In genomic region chr15:85834651-85835050, GRCh38 we compare ENCODE assay signal across 22 cellular contexts.
"Had no signal": no experiment of that assay in that cellular context is flagged by ENCODE, and none has a peak within 500 bp of the region (broad histone marks: within the 10 kb centered on the region; RNA-seq: fewer than 3 reads in every experiment).

No MANE protein-coding gene starts in this region.

- H3K36me3 ChIP-seq: colonic mucosa, esophagus squamous epithelium, gastrocnemius medialis, heart right ventricle, left lung, lower lobe of right lung had no signal

- H3K9me3 ChIP-seq: colonic mucosa, esophagus squamous epithelium, gastrocnemius medialis, heart right ventricle, left lung, lower lobe of right lung, mucosa of descending colon had no signal

- H3K4me3 ChIP-seq: colonic mucosa, dorsolateral prefrontal cortex, esophagus squamous epithelium, gastrocnemius medialis, heart right ventricle, left lung, lower lobe of right lung, mucosa of descending colon had no signal

- H3K27me3 ChIP-seq: colonic mucosa, dorsolateral prefrontal cortex, esophagus squamous epithelium, gastrocnemius medialis, heart right ventricle, left lung had no signal

- DNase-seq: colonic mucosa; cortex of kidney; dermis blood vessel endothelial cell; dorsolateral prefrontal cortex; effector CD4-positive, alpha-beta T cell; effector memory CD4-positive, alpha-beta T cell; erythroblast; esophagus squamous epithelium; foreskin fibroblast; foreskin melanocyte; gastrocnemius medialis; glutamatergic neuron; head of caudate nucleus; heart right ventricle; hippocampal formation; left cardiac atrium; left lung; left ventricle myocardium superior; lower lobe of right lung; mesenchymal stem cell; mucosa of descending colon had no signal

- H3K4me1 ChIP-seq: gastrocnemius medialis, left lung, lower lobe of right lung had no signal

- H3K27ac ChIP-seq: colonic mucosa, dorsolateral prefrontal cortex, epithelial cell of prostate, esophagus squamous epithelium, gastrocnemius medialis, heart right ventricle, left lung, lower lobe of right lung had no signal
